Comparison of ENCODE assay signal across 8 cellular contexts in genomic region chr18:26091047-26091630, GRCh38. TPM values are rescaled to one million over a fixed set of nuclear protein-coding genes. Genes with fewer than 3 reads are reported as not detected.
DNase-seq lines count a peak whose midpoint lies in the region; ATAC-seq and TF ChIP-seq lines count a peak whose summit lies in the region.

No MANE protein-coding gene starts in this region.

- no peaks in the 10 kb centered on the region for H3F3A ChIP-seq in OCI-LY1 (ENCODE audit: insufficient read depth, low read length)

- intact Hi-C loops in lower leg skin (cut with DNase I; ENCODE audit: low total_unique reads) = loop anchor here (10.0 kb wide), 1 partner anchor 134 kb away; the partner anchor contains the start of gene TAF4B
- intact Hi-C loops in tibial artery (cut with DNase I; ENCODE audit: low total_unique reads) = loop anchor here (5.0 kb wide), 1 partner anchor 136 kb away; the partner anchor contains the start of gene TAF4B

- peak; percentile 29 to 38 for ATAC-seq in CD4-positive, CD25-positive, alpha-beta regulatory T cell (ENCODE audit: low read depth in 2 of 2)
- ATAC-seq in GM19025 (IDR thresholded peaks at IDR 0.05; ENCODE audit: low read depth, unreplicated experiment) = peak; percentile 40
- ATAC-seq in HG03097 (IDR thresholded peaks at IDR 0.05; ENCODE audit: low FRiP score, unreplicated experiment) = peak; percentile 31

- peak overlapping the region; percentile 94 for H3K9ac ChIP-seq in OCI-LY1 (ENCODE audit: low read length)

- peaks cover 37% of the 10 kb centered on the region for H3K79me2 ChIP-seq in OCI-LY1 (ENCODE audit: insufficient read depth, low read length)

- peaks cover 7% of the 10 kb centered on the region for H3K36me3 Mint-ChIP-seq in CD4-positive, CD25-positive, alpha-beta regulatory T cell

- no peaks in the 10 kb centered on the region for H4K20me1 ChIP-seq in OCI-LY1 (ENCODE audit: insufficient read depth, low read length)

- peak overlapping the region; percentile 78 for H3K4me2 ChIP-seq in OCI-LY1 (ENCODE audit: low read length)

- peaks cover 30% of the 10 kb centered on the region for H3K4me1 ChIP-seq in CD4-positive, CD25-positive, alpha-beta regulatory T cell (ENCODE audit: control insufficient read depth, insufficient read depth, low read length, poor library complexity, severe bottlenecking)
- H3K4me1 ChIP-seq in OCI-LY1 (ENCODE audit: insufficient read depth, low read length, severe bottlenecking) (peaks cover 39% of the 10 kb centered on the region), tibial artery (peaks cover 0 to 33% (median 10%) of the 10 kb centered on the region in 4 donors)

- no peak for TF ChIP-seq POLR2A in lower leg skin (IDR thresholded peaks at IDR 0.05)

- H3K4me3 ChIP-seq in CD4-positive, CD25-positive, alpha-beta regulatory T cell (ENCODE audit: low read depth, low read length) = peak overlapping the region; percentile 79
- H3K4me3 ChIP-seq in OCI-LY1 (ENCODE audit: low read depth, low read length, poor library complexity, severe bottlenecking) (peak overlapping the region; percentile 95), cardiac fibroblast (replicated peaks in 1 of 2; ENCODE audit: low read depth in 2 of 2, low read length in 2 of 2) (peak overlapping the region; percentile 74 to 95), lower leg skin (ENCODE audit: low read depth, poor library complexity, severe bottlenecking) (peak overlapping the region; percentile 97), tibial artery (peak overlapping the region; percentile 77 to 81)

- no peaks in the 10 kb centered on the region for H3K9me3 Mint-ChIP-seq in CD4-positive, CD25-positive, alpha-beta regulatory T cell

- H3K27me3 Mint-ChIP-seq in CD4-positive, CD25-positive, alpha-beta regulatory T cell = peaks cover 4% of the 10 kb centered on the region

- TF ChIP-seq CTCF in OCI-LY1 (IDR thresholded peaks at IDR 0.05; ENCODE audit: low read length) = no peak
- TF ChIP-seq CTCF in cardiac fibroblast (IDR thresholded peaks at IDR 0.05; ENCODE audit: low read depth, low read length) = no peak
- no peak for TF ChIP-seq CTCF in lower leg skin (IDR thresholded peaks at IDR 0.05)
- no peak for TF ChIP-seq CTCF in tibial artery (IDR thresholded peaks at IDR 0.05)

- H3K4me1 Mint-ChIP-seq in CD4-positive, CD25-positive, alpha-beta regulatory T cell = peaks cover 26 to 42% (median 34%) of the 10 kb centered on the region in 4 donors

- H3K4me3 Mint-ChIP-seq in CD4-positive, CD25-positive, alpha-beta regulatory T cell = peak overlapping the region; percentile 97 to 99 (median 98)

- H3K9me3 ChIP-seq in CD4-positive, CD25-positive, alpha-beta regulatory T cell (ENCODE audit: control insufficient read depth in 2 of 2, low read length in 2 of 2) = no peaks in the 10 kb centered on the region
- H3K9me3 ChIP-seq in OCI-LY1 (ENCODE audit: low read length) = no peaks in the 10 kb centered on the region
- H3K9me3 ChIP-seq in tibial artery = no peaks in the 10 kb centered on the region

- no peak for DNase-seq in CD4-positive, CD25-positive, alpha-beta regulatory T cell
- DNase-seq in cardiac fibroblast (ENCODE audit: low read depth in 2 of 2) (no peak), lower leg skin (ENCODE audit: low spot score in 2 of 2) (peak in 1 of 2 donors; percentile 91), tibial artery (peak; percentile 67 to 81), GOT3 (lab: John Stamatoyannopoulos, UW) (no peak)

- no peaks in the 10 kb centered on the region for H3K9me2 ChIP-seq in OCI-LY1 (ENCODE audit: low read depth, low read length)

- H3K27ac ChIP-seq in CD4-positive, CD25-positive, alpha-beta regulatory T cell (ENCODE audit: insufficient read depth, low read length, poor library complexity, severe bottlenecking) = peak overlapping the region; percentile 91
- peak overlapping the region; percentile 85 for H3K27ac ChIP-seq in OCI-LY1 (ENCODE audit: low read depth, low read length, poor library complexity, severe bottlenecking)
- peak overlapping the region; percentile 92 to 94 for H3K27ac ChIP-seq in tibial artery

- no peaks in the 10 kb centered on the region for H3K27me3 ChIP-seq in CD4-positive, CD25-positive, alpha-beta regulatory T cell (ENCODE audit: control insufficient read depth, insufficient read depth, low read length)
- H3K27me3 ChIP-seq in OCI-LY1 (ENCODE audit: insufficient read depth, low read length) = no peaks in the 10 kb centered on the region
- H3K27me3 ChIP-seq in tibial artery = no peaks in the 10 kb centered on the region

- H2AFZ ChIP-seq in OCI-LY1 (ENCODE audit: low read length) = peak overlapping the region; percentile 57; the same call in 1 of the 2 replicates

- H3K27ac Mint-ChIP-seq in CD4-positive, CD25-positive, alpha-beta regulatory T cell = peak overlapping the region; percentile 97 to 98 (median 98)

- peaks cover 8% of the 10 kb centered on the region for H3K36me3 ChIP-seq in CD4-positive, CD25-positive, alpha-beta regulatory T cell (ENCODE audit: control insufficient read depth, insufficient read depth, low read length)
- peaks cover 14% of the 10 kb centered on the region for H3K36me3 ChIP-seq in OCI-LY1 (ENCODE audit: insufficient read depth, low read length)
- peaks cover 0 to 2% (median under 1%) of the 10 kb centered on the region in 3 donors for H3K36me3 ChIP-seq in tibial artery

- WGBS in lower leg skin, 2 donors = 2% methylated on average over 25 to 29 of the region's 29 CpGs

RNA-seq across cellular contexts. Expression of gene SS18, which starts 0.7 kb away (rescaled TPM):
- 58.3 TPM for total RNA-seq in CD4-positive, CD25-positive, alpha-beta regulatory T cell
- polyA plus RNA-seq in CD4-positive, CD25-positive, alpha-beta regulatory T cell = 10 to 100 TPM; 39.8 to 60.0 (median 43.7) TPM
- total RNA-seq in lower leg skin = 100 to 1,000 TPM; 108 to 287 (median 123) TPM

RNA-seq across cellular contexts. Expression of gene PSMA8, which starts 42.5 kb away (rescaled TPM):
- total RNA-seq in CD4-positive, CD25-positive, alpha-beta regulatory T cell = 0.30 TPM
- 1 to 10 TPM in 3 of 4 donors, under 1 TPM in 1; 0.73 to 2.6 (median 1.3) TPM for polyA plus RNA-seq in CD4-positive, CD25-positive, alpha-beta regulatory T cell
- total RNA-seq in lower leg skin = not detected

Comparison
In these comparisons a context has a peak if more than half of its experiments do, and no peak if none do; other contexts are left out.
1. DNase-seq: peak in tibial artery (2 of 2); none in CD4-positive, CD25-positive, alpha-beta regulatory T cell (0 of 3), cardiac fibroblast (0 of 2) and GOT3 (single experiment).
2. Peak in every context shown above with its lines, with median percentiles within 50 percentile points of each other: ATAC-seq, H3K27ac ChIP-seq and H3K4me3 ChIP-seq.